24 cellular contexts compared by ENCODE assay signal in genomic region chr12:45349911-45350310, GRCh38.
A peak's percentile ranks its signal among the peaks of the same experiment; 100 is the strongest.
DNase-seq lines count a peak whose midpoint lies in the region; ATAC-seq and TF ChIP-seq lines count a peak whose summit lies in the region.
"Had no signal": no experiment of that assay in that cellular context is flagged by ENCODE, and none has a peak within 500 bp of the region (broad histone marks: within the 10 kb centered on the region; RNA-seq: fewer than 3 reads in every experiment).

No MANE protein-coding gene starts in this region.

- peak overlapping the region in 2 of 3 experiments; percentile 12 to 40 for H3K27ac Mint-ChIP-seq in nephron
- H3K27ac Mint-ChIP-seq: activated B cell treated with CpG ODN at 0.5 μM for 24 hours; activated CD4-positive, alpha-beta memory T cell treated with anti-CD3 and anti-CD28 coated beads for 36 hours; CD4-positive, CD25-positive, alpha-beta regulatory T cell; natural killer cell treated with Interleukin-12 subunit alpha and Interleukin-12 subunit beta and Interleukin-15 and Interleukin-18, amount 100 ng/mL, for 72 hours; stimulated activated naive B cell treated with anti-CD40 and anti-IgM and Interleukin-4, amounts not matched to agents 10 μg/mL and 1 μg/mL and 100 μg/mL, for 72 hours had no signal

- H4K91ac ChIP-seq in IMR-90 (ENCODE audit: insufficient read depth, low read depth, low read length): no peak overlapping the region

- H3K27me3 Mint-ChIP-seq in nephron (ENCODE audit: low read depth): no peaks in the 10 kb centered on the region
- H3K27me3 Mint-ChIP-seq: activated B cell treated with CpG ODN at 0.5 μM for 24 hours; activated CD4-positive, alpha-beta memory T cell treated with anti-CD3 and anti-CD28 coated beads for 36 hours; CD4-positive, CD25-positive, alpha-beta regulatory T cell; central memory CD8-positive, alpha-beta T cell; natural killer cell treated with Interleukin-12 subunit alpha and Interleukin-12 subunit beta and Interleukin-15 and Interleukin-18, amount 100 ng/mL, for 72 hours; stimulated activated naive B cell treated with anti-CD40 and anti-IgM and Interleukin-4, amounts not matched to agents 10 μg/mL and 1 μg/mL and 100 μg/mL, for 72 hours had no signal

- H2AFZ ChIP-seq in IMR-90 (replicated peaks; ENCODE audit: low read length, poor library complexity): no peak overlapping the region

- CTCF ChIA-PET in IMR-90 (lab: Yijun Ruan, JAX): interaction anchor here (1.0 kb wide), 1 partner anchor 115 kb away, joined by 3 read pairs; no protein-coding TSS in a partner anchor

- peaks cover 5 to 33% of the 10 kb centered on the region in 2 experiments; a peak in 3 of 4 replicates for H3K79me1 ChIP-seq in IMR-90 (ENCODE audit: low read depth in 1 of 2, low read length in 2 of 2)

- H4K5ac ChIP-seq in IMR-90 (ENCODE audit: low read depth, low read length): no peak overlapping the region

- TF ChIP-seq RAD21 in IMR-90 (IDR thresholded peaks at IDR 0.05; ENCODE audit: low read length): no peak

- no TSS peak for BruUV-seq in IMR-90 (replicated peaks; lab: Mats Ljungman, UMichigan)

- POLR2A ChIA-PET in IMR-90 (lab: Charles Lee; ENCODE audit: unreplicated experiment): interaction anchor here (0.6 kb wide), 1 partner anchor 71 kb away, joined by 6 read pairs; no protein-coding TSS in a partner anchor

- WGBS in IMR-90 (ENCODE audit: extremely low coverage in 2 of 2, insufficient read length in 1 of 2), 2 experiments: no CpG with 5 or more reads among the region's 1 CpG

- no peak overlapping the region for H3K4me3 ChIP-seq in IMR-90 (ENCODE audit: insufficient read depth, low read depth, low read length)
- H3K4me3 ChIP-seq in cardiac fibroblast (replicated peaks in 1 of 2; ENCODE audit: low read depth in 2 of 2, low read length in 2 of 2): no peak overlapping the region
- H3K4me3 ChIP-seq: HAP-1, left lung had no signal

- H3K23ac ChIP-seq in IMR-90 (ENCODE audit: low read depth, low read length): no peak overlapping the region

- H2BK5ac ChIP-seq in IMR-90 (ENCODE audit: low read depth, low read length, poor library complexity, severe bottlenecking): no peak overlapping the region

- no peak overlapping the region for H4K8ac ChIP-seq in IMR-90 (ENCODE audit: low read depth in 2 of 2, low read length in 2 of 2)

- peak; percentile 74 for DNase-seq in DMS53 (lab: John Stamatoyannopoulos, UW)
- DNase-seq in IMR-90: peak; percentile 46
- DNase-seq in cardiac fibroblast (ENCODE audit: low read depth in 2 of 2): peak; percentile 33 to 43
- no peak for DNase-seq in SHP77 (lab: John Stamatoyannopoulos, UW)
- no peak for DNase-seq in RKO (ENCODE audit: low spot score)
- DNase-seq: activated B cell treated with CpG ODN at 0.5 μM for 24 hours; activated CD4-positive, alpha-beta memory T cell treated with anti-CD3 and anti-CD28 coated beads for 36 hours; amygdala; CD4-positive, CD25-positive, alpha-beta regulatory T cell; DND-41; erythroblast; head of caudate nucleus; left lung; midbrain; stimulated activated CD4-positive, alpha-beta T cell treated with anti-CD3 and anti-CD28 coated beads, Interleukin-2, amount 100 ng/mL, for 24 hours; stimulated activated naive B cell treated with anti-CD40 and anti-IgM and Interleukin-4, amounts not matched to agents 10 μg/mL and 1 μg/mL and 100 μg/mL, for 72 hours; T-helper 9 cell had no signal

- H4K20me1 ChIP-seq in IMR-90 (ENCODE audit: insufficient read depth, low read length): no peaks in the 10 kb centered on the region

- peaks cover 2% of the 10 kb centered on the region; the same call in 1 of the 2 replicates for H3K4me1 ChIP-seq in IMR-90 (ENCODE audit: control insufficient read depth, insufficient read depth, low read length)
- H3K4me1 ChIP-seq: left lung had no signal

- no peak overlapping the region for H2BK20ac ChIP-seq in IMR-90 (ENCODE audit: low read depth, low read length)

- H2BK120ac ChIP-seq in IMR-90 (ENCODE audit: low read depth, low read length): no peak overlapping the region

- H3K36me3 ChIP-seq in IMR-90 (ENCODE audit: control insufficient read depth, insufficient read depth, low read length): peaks cover 12% of the 10 kb centered on the region

- dilution Hi-C loops in IMR-90 (cut with HindIII; ENCODE audit: low sequenced_read_pairs, unreplicated experiment): no loop called here

- no peak for TF ChIP-seq POLR2A in IMR-90 (IDR thresholded peaks at IDR 0.05; ENCODE audit: low read depth, low read length)

- peak; percentile 53 for ATAC-seq in IMR-90 (ENCODE audit: low read depth)
- ATAC-seq in HG03025 (IDR thresholded peaks at IDR 0.05; ENCODE audit: low FRiP score, unreplicated experiment): no peak
- ATAC-seq in GM19351 (IDR thresholded peaks at IDR 0.05; ENCODE audit: unreplicated experiment): no peak
- ATAC-seq: left lung; natural killer cell treated with Interleukin-12 subunit alpha and Interleukin-12 subunit beta and Interleukin-15 and Interleukin-18, amount 100 ng/mL, for 72 hours; Panc1; stimulated activated naive B cell treated with anti-CD40 and anti-IgM and Interleukin-4, amounts not matched to agents 10 μg/mL and 1 μg/mL and 100 μg/mL, for 72 hours had no signal

- no peak overlapping the region for H2AK5ac ChIP-seq in IMR-90 (ENCODE audit: low read depth, low read length)

- in situ Hi-C loops in IMR-90 (cut with MboI; ENCODE audit: low sequenced_read_pairs): no loop called here

- no peaks in the 10 kb centered on the region for H3K27me3 ChIP-seq in IMR-90 (ENCODE audit: control insufficient read depth, insufficient read depth, low read length)
- H3K27me3 ChIP-seq: left lung had no signal

- no peaks in the 10 kb centered on the region for H3K9me3 ChIP-seq in IMR-90 (ENCODE audit: control insufficient read depth, insufficient read depth, low read length)
- H3K9me3 ChIP-seq: HAP-1, left lung had no signal

- no peak overlapping the region for H3K9ac ChIP-seq in IMR-90 (ENCODE audit: low read depth, low read length)

- no peak overlapping the region for H2AK9ac ChIP-seq in IMR-90 (replicated peaks; ENCODE audit: low read depth, low read length, poor library complexity)

- peaks cover 7% of the 10 kb centered on the region; the same call in 1 of the 2 replicates for H3K9me1 ChIP-seq in IMR-90 (ENCODE audit: insufficient read depth, low read length)

- no peak overlapping the region for H3K27ac ChIP-seq in IMR-90 (ENCODE audit: insufficient read depth, low read length)
- H3K27ac ChIP-seq: left lung had no signal

- no peak overlapping the region for H3K56ac ChIP-seq in IMR-90 (ENCODE audit: extremely low read depth, insufficient read depth, low read length)

- H3K4me3 Mint-ChIP-seq in nephron: no peak overlapping the region
- H3K4me3 Mint-ChIP-seq: activated B cell treated with CpG ODN at 0.5 μM for 24 hours; activated CD4-positive, alpha-beta memory T cell treated with anti-CD3 and anti-CD28 coated beads for 36 hours; CD4-positive, CD25-positive, alpha-beta regulatory T cell; central memory CD8-positive, alpha-beta T cell; natural killer cell treated with Interleukin-12 subunit alpha and Interleukin-12 subunit beta and Interleukin-15 and Interleukin-18, amount 100 ng/mL, for 72 hours; stimulated activated naive B cell treated with anti-CD40 and anti-IgM and Interleukin-4, amounts not matched to agents 10 μg/mL and 1 μg/mL and 100 μg/mL, for 72 hours had no signal

- intact Hi-C loops in IMR-90 (cut with micrococcal nuclease): loop anchor here (5.0 kb wide), 1 partner anchor 53 kb away; no protein-coding TSS in a partner anchor

- no peaks in the 10 kb centered on the region for H3K9me3 Mint-ChIP-seq in nephron
- H3K9me3 Mint-ChIP-seq: activated B cell treated with CpG ODN at 0.5 μM for 24 hours; activated CD4-positive, alpha-beta memory T cell treated with anti-CD3 and anti-CD28 coated beads for 36 hours; central memory CD8-positive, alpha-beta T cell; natural killer cell treated with Interleukin-12 subunit alpha and Interleukin-12 subunit beta and Interleukin-15 and Interleukin-18, amount 100 ng/mL, for 72 hours had no signal

- H3K14ac ChIP-seq in IMR-90 (replicated peaks; ENCODE audit: low read depth, low read length): 0 out of 2 replicates have a peak overlapping the region, but pooled peaks have one; percentile 35

- H3K4me2 ChIP-seq in IMR-90 (ENCODE audit: low read depth, low read length): no peak overlapping the region

- H3K4ac ChIP-seq in IMR-90 (ENCODE audit: low read depth, low read length): no peak overlapping the region

- peaks cover 59% of the 10 kb centered on the region for H3K36me3 Mint-ChIP-seq in nephron (ENCODE audit: low read depth)

- H3K4me1 Mint-ChIP-seq in nephron: peaks cover 37% of the 10 kb centered on the region
- H3K4me1 Mint-ChIP-seq: activated B cell treated with CpG ODN at 0.5 μM for 24 hours had no signal

- H2BK15ac ChIP-seq in IMR-90 (ENCODE audit: low read depth, low read length): no peak overlapping the region

- no peak overlapping the region for H3K18ac ChIP-seq in IMR-90 (ENCODE audit: low read depth, low read length)

- TF ChIP-seq CTCF in IMR-90 (conservative IDR thresholded peaks at IDR 0.05; ENCODE audit: low read depth, low read length): no peak
- no peak for TF ChIP-seq CTCF in cardiac fibroblast (IDR thresholded peaks at IDR 0.05; ENCODE audit: low read depth, low read length)
- TF ChIP-seq CTCF in nephron (IDR thresholded peaks at IDR 0.05; ENCODE audit: unreplicated experiment in 3 of 3): no peak

TF ChIP-seq in IMR-90, 13 proteins besides CTCF, POLR2A, EP300 and RAD21:
- no peak for TF ChIP-seq CEBPB (IDR thresholded peaks at IDR 0.05; ENCODE audit: low read depth, low read length)
- TF ChIP-seq MAZ (IDR thresholded peaks at IDR 0.05; ENCODE audit: borderline replicate concordance, low read depth, low read length): no peak
- no peak for TF ChIP-seq FOS (IDR thresholded peaks at IDR 0.05; ENCODE audit: low read depth, low read length)

Comparison
In these comparisons a context has a peak if more than half of its experiments do, and no peak if none do; other contexts are left out.
1. DNase-seq: peak in DMS53 (single experiment), IMR-90 (single experiment) and cardiac fibroblast (2 of 2); none in SHP77 (0 of 2) and RKO (single experiment).